In the genomic region with DNA sequence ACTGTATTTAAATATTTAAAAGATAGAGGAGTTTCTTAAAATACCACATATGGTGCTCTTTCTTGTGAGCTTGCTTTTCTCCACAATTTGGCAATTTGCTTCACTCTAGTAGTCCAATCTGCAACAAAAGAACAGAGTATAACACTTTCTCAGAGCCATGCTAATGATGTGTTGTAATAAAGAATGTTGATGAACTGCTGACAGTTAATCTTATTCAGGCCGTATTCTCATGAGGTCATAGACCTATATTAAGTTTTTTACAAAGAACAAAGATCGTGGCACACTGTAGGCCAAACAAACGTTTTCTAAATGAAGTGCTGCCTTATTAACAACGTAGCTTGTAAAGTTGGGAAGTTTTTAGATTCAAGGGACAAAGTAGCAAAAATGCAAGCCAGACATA, we compare ENCODE assay signal across 12 cellular contexts.
"Had no signal": no experiment of that assay in that cellular context is flagged by ENCODE, and none has a peak within 500 bp of the region (broad histone marks: within the 10 kb centered on the region; RNA-seq: fewer than 3 reads in every experiment).

No MANE protein-coding gene starts in this region.

- H3K4me3 ChIP-seq: thoracic aorta had no signal

- ATAC-seq: activated CD8-positive, alpha-beta T cell treated with anti-CD3 and anti-CD28 coated beads, Interleukin-2, amount 10 ng/mL, durations not matched to agents 7 days and 5 days; stimulated activated effector memory CD8-positive, alpha-beta T cell treated with anti-CD3 and anti-CD28 coated beads, Interleukin-12 subunit alpha, Interleukin-12 subunit beta, amount 100 ng/mL, for 72 hours had no signal

- H3K27ac ChIP-seq: thoracic aorta had no signal

- DNase-seq: activated CD4-positive, alpha-beta T cell treated with anti-CD3 and anti-CD28 coated beads, Interleukin-2, amount 10 ng/mL, durations not matched to agents 24 days and 14 days; activated CD4-positive, CD25-positive, alpha-beta regulatory T cell; activated CD8-positive, alpha-beta memory T cell treated with anti-CD3 and anti-CD28 coated beads, Interleukin-2, amount 50 U/mL, for 4 hours; activated CD8-positive, alpha-beta T cell treated with anti-CD3 and anti-CD28 coated beads, Interleukin-2, amount 10 ng/mL, durations not matched to agents 7 days and 5 days; activated gamma-delta T cell; activated T-cell treated with anti-CD3 and anti-CD28 coated beads, Interleukin-2, amount 50 U/mL, for 48 hours; amniotic stem cell; effector CD8-positive, alpha-beta T cell; stimulated activated CD4-positive, alpha-beta T cell treated with anti-CD3 and anti-CD28 coated beads, Interleukin-12 subunit alpha, Interleukin-12 subunit beta, amount 100 ng/mL, for 4 hours; stimulated activated CD4-positive, alpha-beta T cell treated with anti-CD3 and anti-CD28 coated beads, Interleukin-2, amount 100 ng/mL, for 24 hours had no signal

- H3K9me3 ChIP-seq: thoracic aorta had no signal
